Comparison of ENCODE assay signal across 1 cellular context in genomic region chr10:15088428-15089261, GRCh38.
TF ChIP-seq lines count a peak whose summit lies in the region.

TSS of gene ACBD7 (minus strand) at chr10:15088776. CDS start at chr10:15088728, 48 bp downstream.

TF ChIP-seq in GM12878, 131 proteins besides CTCF, POLR2A, EP300 and RAD21 (continued from another document):
- peak; percentile 60; the same call in 1 of the 2 replicates for TF ChIP-seq MAX (IDR thresholded peaks at IDR 0.05; ENCODE audit: low read depth, low read length)
- TF ChIP-seq IKZF2 (IDR thresholded peaks at IDR 0.05), result no peak
- TF ChIP-seq EGR1 (IDR thresholded peaks at IDR 0.05; ENCODE audit: borderline replicate concordance in 1 of 2, low read depth in 2 of 2, low read length in 2 of 2), result peak in 1 of 2 experiments; percentile 73; a peak in 2 of 3 replicates
- TF ChIP-seq ZNF622 (IDR thresholded peaks at IDR 0.05), result no peak
- peak; percentile 88 for TF ChIP-seq NKRF (conservative IDR thresholded peaks at IDR 0.05)
- peak; percentile 80 for TF ChIP-seq SP1 (IDR thresholded peaks at IDR 0.05; ENCODE audit: low read depth, low read length)
- no peak for TF ChIP-seq MTA2 (IDR thresholded peaks at IDR 0.05; ENCODE audit: low read depth)
- 0 out of 2 replicates have a peak, but pooled peaks have one; percentile 29 for TF ChIP-seq IKZF1 (conservative IDR thresholded peaks at IDR 0.05)
